ENCODE assay signal across 12 cellular contexts in genomic region chr5:143063175-143063970, GRCh38.
DNase-seq lines count a peak whose midpoint lies in the region; ATAC-seq and TF ChIP-seq lines count a peak whose summit lies in the region.
"Had no signal": no experiment of that assay in that cellular context is flagged by ENCODE, and none has a peak within 500 bp of the region (broad histone marks: within the 10 kb centered on the region; RNA-seq: fewer than 3 reads in every experiment).

No MANE protein-coding gene starts in this region.

- H3K4me3 ChIP-seq in astrocyte of the cerebellum (ENCODE audit: low read depth, low read length) (no peak overlapping the region), sigmoid colon (no peak overlapping the region)
- H3K4me3 ChIP-seq: K562 had no signal

- 75 to 85% methylated on average over 7 of the region's 7 CpGs for WGBS in sigmoid colon, 2 donors

- H3K9me3 ChIP-seq in sigmoid colon: no peaks in the 10 kb centered on the region
- H3K9me3 ChIP-seq: Caco-2 had no signal

- no peak for TF ChIP-seq EP300 in sigmoid colon (IDR thresholded peaks at IDR 0.05)

- no peak for TF ChIP-seq POLR2A in sigmoid colon (IDR thresholded peaks at IDR 0.05)

- intact Hi-C loops in sigmoid colon (cut with DNase I): no loop called here

- in situ Hi-C loops in astrocyte of the cerebellum (cut with HindIII; ENCODE audit: low sequenced_read_pairs): no loop called here

- no peaks in the 10 kb centered on the region for H3K36me3 ChIP-seq in sigmoid colon

- DNase-seq in ELF-1 (ENCODE audit: low read depth, low spot score) (peak; percentile 17), astrocyte of the cerebellum (ENCODE audit: low read depth) (peak; percentile 82), inferior parietal cortex (ENCODE audit: extremely low spot score) (peak; percentile 57), sigmoid colon (peak; percentile 78), NCI-H1694 (lab: John Stamatoyannopoulos, UW) (no peak), NCI-H2171 (lab: John Stamatoyannopoulos, UW) (no peak)
- DNase-seq: Caco-2; stimulated activated CD4-positive, alpha-beta T cell treated with anti-CD3 and anti-CD28 coated beads, Interleukin-4, amount 100 ng/mL, for 4 hours had no signal

- peak overlapping the region in 3 of 4 donors; percentile 17 for H3K27ac ChIP-seq in sigmoid colon

- ATAC-seq in GM19324 (IDR thresholded peaks at IDR 0.05; ENCODE audit: low FRiP score, unreplicated experiment) (no peak), GM18907 (IDR thresholded peaks at IDR 0.05; ENCODE audit: unreplicated experiment) (no peak)
- ATAC-seq: K562, Panc1 had no signal

- H3K27me3 ChIP-seq in sigmoid colon: no peaks in the 10 kb centered on the region

- peaks cover 0 to 63% (median 45%) of the 10 kb centered on the region in 4 donors for H3K4me1 ChIP-seq in sigmoid colon
- H3K4me1 ChIP-seq: Caco-2 had no signal

- TF ChIP-seq CTCF in astrocyte of the cerebellum (IDR thresholded peaks at IDR 0.05; ENCODE audit: low read depth, low read length, missing control alignments) (no peak), sigmoid colon (IDR thresholded peaks at IDR 0.05) (no peak)

Comparison
In these comparisons a context has a peak if more than half of its experiments do, and no peak if none do; other contexts are left out.
1. DNase-seq: peak in ELF-1 (single experiment), astrocyte of the cerebellum (single experiment), inferior parietal cortex (single experiment) and sigmoid colon (single experiment); none in NCI-H1694 (single experiment) and NCI-H2171 (single experiment).